ENCODE assay signal across 8 cellular contexts in the genomic region with DNA sequence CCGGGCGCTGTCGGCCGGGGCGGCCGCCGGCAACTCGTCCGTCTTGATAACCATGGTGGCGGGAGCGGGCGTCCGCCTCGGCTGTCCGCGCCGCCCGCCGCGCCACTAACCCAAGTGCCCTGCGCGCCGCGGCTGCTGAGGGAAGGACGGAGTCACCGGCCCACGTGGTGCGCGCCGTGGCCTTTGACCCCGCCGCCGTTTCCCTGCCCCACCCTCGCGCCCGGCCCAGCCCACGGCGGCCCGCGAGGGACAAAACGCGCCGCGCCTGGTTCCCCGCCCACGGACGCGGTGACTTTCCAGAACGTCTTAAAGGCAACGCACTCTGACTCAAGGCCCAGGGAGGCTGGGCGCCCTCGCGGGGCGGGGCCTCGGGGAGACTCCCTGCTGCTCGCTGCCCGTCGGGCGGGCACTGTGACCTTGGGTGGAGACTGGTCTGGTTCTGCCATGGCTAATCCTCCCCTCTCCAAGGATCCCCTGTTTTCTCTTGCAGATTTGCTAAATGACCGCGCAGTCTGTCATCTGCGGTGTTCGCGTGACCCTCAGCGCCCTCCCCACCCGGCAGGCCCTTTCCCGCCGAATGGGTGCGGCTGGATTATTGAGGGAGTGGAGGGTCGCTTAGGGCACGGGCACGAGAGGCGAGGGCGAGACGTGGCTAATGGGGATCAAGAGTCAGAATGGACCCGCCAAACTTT. TPM values are rescaled to one million over a fixed set of nuclear protein-coding genes. Genes with fewer than 3 reads are reported as not detected.
DNase-seq lines count a peak whose midpoint lies in the region; ATAC-seq and TF ChIP-seq lines count a peak whose summit lies in the region.

A gene with protein sequence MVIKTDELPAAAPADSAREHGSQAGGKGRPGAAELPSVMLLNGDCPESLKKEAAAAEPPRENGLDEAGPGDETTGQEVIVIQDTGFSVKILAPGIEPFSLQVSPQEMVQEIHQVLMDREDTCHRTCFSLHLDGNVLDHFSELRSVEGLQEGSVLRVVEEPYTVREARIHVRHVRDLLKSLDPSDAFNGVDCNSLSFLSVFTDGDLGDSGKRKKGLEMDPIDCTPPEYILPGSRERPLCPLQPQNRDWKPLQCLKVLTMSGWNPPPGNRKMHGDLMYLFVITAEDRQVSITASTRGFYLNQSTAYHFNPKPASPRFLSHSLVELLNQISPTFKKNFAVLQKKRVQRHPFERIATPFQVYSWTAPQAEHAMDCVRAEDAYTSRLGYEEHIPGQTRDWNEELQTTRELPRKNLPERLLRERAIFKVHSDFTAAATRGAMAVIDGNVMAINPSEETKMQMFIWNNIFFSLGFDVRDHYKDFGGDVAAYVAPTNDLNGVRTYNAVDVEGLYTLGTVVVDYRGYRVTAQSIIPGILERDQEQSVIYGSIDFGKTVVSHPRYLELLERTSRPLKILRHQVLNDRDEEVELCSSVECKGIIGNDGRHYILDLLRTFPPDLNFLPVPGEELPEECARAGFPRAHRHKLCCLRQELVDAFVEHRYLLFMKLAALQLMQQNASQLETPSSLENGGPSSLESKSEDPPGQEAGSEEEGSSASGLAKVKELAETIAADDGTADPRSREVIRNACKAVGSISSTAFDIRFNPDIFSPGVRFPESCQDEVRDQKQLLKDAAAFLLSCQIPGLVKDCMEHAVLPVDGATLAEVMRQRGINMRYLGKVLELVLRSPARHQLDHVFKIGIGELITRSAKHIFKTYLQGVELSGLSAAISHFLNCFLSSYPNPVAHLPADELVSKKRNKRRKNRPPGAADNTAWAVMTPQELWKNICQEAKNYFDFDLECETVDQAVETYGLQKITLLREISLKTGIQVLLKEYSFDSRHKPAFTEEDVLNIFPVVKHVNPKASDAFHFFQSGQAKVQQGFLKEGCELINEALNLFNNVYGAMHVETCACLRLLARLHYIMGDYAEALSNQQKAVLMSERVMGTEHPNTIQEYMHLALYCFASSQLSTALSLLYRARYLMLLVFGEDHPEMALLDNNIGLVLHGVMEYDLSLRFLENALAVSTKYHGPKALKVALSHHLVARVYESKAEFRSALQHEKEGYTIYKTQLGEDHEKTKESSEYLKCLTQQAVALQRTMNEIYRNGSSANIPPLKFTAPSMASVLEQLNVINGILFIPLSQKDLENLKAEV (N-terminal part only) (minus strand): TSS at position 157 of the 692 bp plus-strand sequence. CDS start 103 bp downstream, at position 54.

- peak within 1 kb of the TSS; percentile 79 to 90 (median 82) for H3K27ac ChIP-seq in spleen

- no peaks in the 10 kb centered on the region for H3K36me3 ChIP-seq in spleen

- POLR2A ChIA-PET in activated B cell treated with CpG ODN at 0.5 μM for 24 hours (lab: Charles Lee), result interaction anchor here (1.0 kb wide), 1 partner anchor 10 kb away, joined by 5 read pairs; no protein-coding TSS in a partner anchor

- H3K27ac Mint-ChIP-seq in activated B cell treated with CpG ODN at 0.5 μM for 24 hours, result peak within 1 kb of the TSS; percentile 83

- H3K4me1 Mint-ChIP-seq in activated B cell treated with CpG ODN at 0.5 μM for 24 hours, result peaks cover 37% of the 10 kb centered on the region

- DNase-seq in AG08395 (ENCODE audit: low spot score) (peak; percentile 99), NCI-H345 (lab: John Stamatoyannopoulos, UW) (peak; percentile 77), activated B cell treated with CpG ODN at 0.5 μM for 24 hours (peak; percentile 96), cardiac fibroblast (ENCODE audit: low read depth in 2 of 2) (peak; percentile 98), iris pigment epithelial cell (ENCODE audit: low read depth) (peak; percentile 97), spleen (peak; percentile 99)

- H3K36me3 Mint-ChIP-seq in activated B cell treated with CpG ODN at 0.5 μM for 24 hours (ENCODE audit: low read depth), result peaks cover 1% of the 10 kb centered on the region

- intact Hi-C loops in activated B cell treated with CpG ODN at 0.5 μM for 24 hours (cut with micrococcal nuclease) (loop anchor here (1.0 to 10.0 kb wide), 6 partner anchors 113 to 1656 kb away; a partner anchor contains a TSS), spleen (cut with DNase I; ENCODE audit: low total_unique reads) (no loop called here)

- CTCF ChIA-PET in activated B cell treated with CpG ODN at 0.5 μM for 24 hours (lab: Charles Lee), result no interaction called here

- ATAC-seq in GM18873 (IDR thresholded peaks at IDR 0.05; ENCODE audit: low FRiP score, unreplicated experiment) (peak; percentile 61), HG03135 (IDR thresholded peaks at IDR 0.05; ENCODE audit: unreplicated experiment) (peak; percentile 72), activated B cell treated with CpG ODN at 0.5 μM for 24 hours (ENCODE audit: low read depth) (peak; percentile 83)

- 0 to 6% (median 2%) methylated on average over 10 to 76 of the region's 76 CpGs for WGBS in spleen, 5 donors

- no peaks in the 10 kb centered on the region for H3K9me3 ChIP-seq in spleen

- H3K4me3 Mint-ChIP-seq in activated B cell treated with CpG ODN at 0.5 μM for 24 hours, result peak within 1 kb of the TSS; percentile 90

- no peaks in the 10 kb centered on the region for H3K9me3 Mint-ChIP-seq in activated B cell treated with CpG ODN at 0.5 μM for 24 hours

- no peak for TF ChIP-seq CTCF in activated B cell treated with CpG ODN at 0.5 μM for 24 hours (IDR thresholded peaks at IDR 0.05)
- no peak for TF ChIP-seq CTCF in cardiac fibroblast (IDR thresholded peaks at IDR 0.05; ENCODE audit: low read depth, low read length)
- peak in 4 of 11 experiments; percentile 17 to 47 (median 22) for TF ChIP-seq CTCF in spleen (IDR thresholded peaks at IDR 0.05 in 8 of 11, conservative IDR thresholded peaks at IDR 0.05 in 3 of 11)

- peaks cover 39 to 63% (median 54%) of the 10 kb centered on the region in 6 donors for H3K4me1 ChIP-seq in spleen

- no peaks in the 10 kb centered on the region for H3K27me3 Mint-ChIP-seq in activated B cell treated with CpG ODN at 0.5 μM for 24 hours

- peak within 1 kb of the TSS; percentile 73 to 77 for H3K4me3 ChIP-seq in cardiac fibroblast (replicated peaks in 1 of 2; ENCODE audit: low read depth in 2 of 2, low read length in 2 of 2)
- H3K4me3 ChIP-seq in spleen, result peak within 1 kb of the TSS; percentile 89 to 98 (median 93)

- TF ChIP-seq POLR2A in spleen (IDR thresholded peaks at IDR 0.05), result peak in 2 of 3 donors; percentile 56 to 63

- H3K27me3 ChIP-seq in spleen (replicated peaks in 1 of 7), result no peaks in the 10 kb centered on the region

RNA-seq across cellular contexts. Expression of the gene that starts here (rescaled TPM):
- 101 and 115 TPM in 2 replicates for total RNA-seq in activated B cell treated with CpG ODN at 0.5 μM for 24 hours
- 10 to 100 TPM; 37.9 to 82.6 (median 51.1) TPM for total RNA-seq in spleen
- polyA plus RNA-seq in spleen, result 10 to 100 TPM; 14.3 to 48.7 (median 26.5) TPM

Comparison
In these comparisons a context has a peak if more than half of its experiments do, and no peak if none do; other contexts are left out.
1. Peak in every context shown above with its lines: DNase-seq, ATAC-seq, H3K4me3 ChIP-seq and H3K27ac ChIP-seq.